ENCODE assay signal across 9 cellular contexts in the genomic region with DNA sequence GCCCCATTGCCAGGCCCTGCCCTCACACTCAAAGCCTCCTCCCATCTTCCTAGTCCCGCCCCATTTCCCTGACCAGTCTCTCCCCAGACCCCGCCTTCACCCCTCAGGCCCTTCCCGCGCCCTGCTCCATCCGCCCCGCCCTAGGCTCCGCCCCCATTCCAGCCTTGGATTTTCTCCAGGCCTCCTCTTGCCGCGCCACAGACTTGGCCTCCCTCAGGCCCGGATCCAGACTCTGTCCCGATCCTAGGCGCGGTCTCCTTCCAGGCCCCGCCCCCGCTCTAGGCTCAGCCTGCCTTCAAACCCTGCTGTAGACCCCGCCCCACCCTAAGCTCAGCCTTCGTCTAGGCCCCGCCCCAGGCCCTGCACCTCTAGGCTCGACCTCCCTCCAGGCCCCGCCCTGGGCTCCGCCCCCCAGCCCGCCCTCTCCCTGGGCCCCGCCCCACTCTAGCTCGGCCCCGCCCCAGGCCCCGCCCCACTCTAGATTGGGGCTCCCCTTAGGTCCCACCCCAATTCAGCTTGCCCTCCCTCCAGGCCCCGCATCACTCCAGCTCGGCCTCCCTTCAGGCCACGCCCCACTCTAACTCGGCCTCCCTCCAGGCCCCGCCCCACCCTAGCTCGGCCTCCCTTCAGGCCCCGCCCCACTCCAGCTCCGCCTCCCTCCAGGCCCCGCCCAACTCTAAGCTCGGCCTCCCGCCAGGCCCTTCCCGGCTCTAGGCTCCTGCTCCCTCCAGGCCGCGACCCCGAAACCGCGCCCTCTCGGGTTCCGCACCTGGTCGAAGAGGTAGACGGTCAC. TPM values are rescaled to one million over a fixed set of nuclear protein-coding genes. Genes with fewer than 3 reads are reported as not detected.
A peak's percentile ranks its signal among the peaks of the same experiment; 100 is the strongest.
DNase-seq lines count a peak whose midpoint lies in the region; ATAC-seq and TF ChIP-seq lines count a peak whose summit lies in the region.
"Had no signal": no experiment of that assay in that cellular context is flagged by ENCODE, and none has a peak within 500 bp of the region (broad histone marks: within the 10 kb centered on the region; RNA-seq: fewer than 3 reads in every experiment).

No MANE protein-coding gene starts in this region.

- H3K9me3 ChIP-seq in SJCRH30 (replicated peaks) = no peaks in the 10 kb centered on the region
- H3K9me3 ChIP-seq in suprapubic skin = no peaks in the 10 kb centered on the region

- peak in 1 of 2 donors; percentile 32 for TF ChIP-seq POLR2A in suprapubic skin (IDR thresholded peaks at IDR 0.05)

- no peak for TF ChIP-seq EP300 in suprapubic skin (IDR thresholded peaks at IDR 0.05)

- DNase-seq in DMS153 treated with DMSO at 0.1 percent for 48 hours (lab: John Stamatoyannopoulos, UW; ENCODE audit: unreplicated experiment) (peak; percentile 99), KBM-7 (peak; percentile 96), SJCRH30 (peak; percentile 54 to 63), germinal center (ENCODE audit: low spot score) (peak; percentile 94), occipital lobe (lab: John Stamatoyannopoulos, UW) (peak; percentile 85), suprapubic skin (ENCODE audit: low spot score in 2 of 2) (peak; percentile 98 to 99)
- DNase-seq in activated naive CD4-positive, alpha-beta T cell treated with Interleukin-2 at 50 U/mL for 16 hours = peak; percentile 77

- in situ Hi-C loops in KBM-7 (cut with MboI; ENCODE audit: low pct_unique_long_range_greater_than_20kb, low sequenced_read_pairs) = no loop called here

- H3K27me3 ChIP-seq in SJCRH30 (peaks cover 17% of the 10 kb centered on the region), suprapubic skin (peaks cover 8% of the 10 kb centered on the region)

- peak; percentile 50 for ATAC-seq in GM21619 (IDR thresholded peaks at IDR 0.05; ENCODE audit: unreplicated experiment)

- H3K36me3 ChIP-seq in SJCRH30 (no peaks in the 10 kb centered on the region), suprapubic skin (no peaks in the 10 kb centered on the region)

- TF ChIP-seq CTCF in suprapubic skin (IDR thresholded peaks at IDR 0.05) = no peak

- 2% methylated on average over 31 of the region's 47 CpGs for WGBS in suprapubic skin

- H3K4me1 ChIP-seq in SJCRH30 (peaks cover 4% of the 10 kb centered on the region; the same call in 1 of the 2 replicates), suprapubic skin (peaks cover 65% of the 10 kb centered on the region)

- H3K4me3 ChIP-seq in SJCRH30 (no peak overlapping the region), suprapubic skin (peak overlapping the region; percentile 51)

- H3K27ac ChIP-seq in SJCRH30 (no peak overlapping the region), suprapubic skin (peak overlapping the region; percentile 73)

RNA-seq across cellular contexts. Expression of a gene that starts 18.5 kb away (rescaled TPM):
- not detected in 2 replicates for total RNA-seq in SJCRH30 (2014; rRNA removed; shearing (Covaris generic))
- total RNA-seq in occipital lobe (9.5 TPM), suprapubic skin (1 to 10 TPM; 1.3 to 3.5 (median 1.6) TPM)
- total RNA-seq: subcutaneous adipose tissue had no signal

RNA-seq across cellular contexts. Expression of a gene that starts 24.0 kb away (rescaled TPM):
- 25.0 and 29.0 TPM in 2 replicates for total RNA-seq in SJCRH30 (2014; rRNA removed; shearing (Covaris generic))
- total RNA-seq in occipital lobe (71.0 TPM), suprapubic skin (10 to 100 TPM; 54.9 to 86.5 (median 63.2) TPM)

RNA-seq across cellular contexts. Expression of a gene that starts 37.7 kb away (rescaled TPM):
- 0.41 and 0.57 TPM in 2 replicates for total RNA-seq in SJCRH30 (2014; rRNA removed; shearing (Covaris generic))
- 0.47 TPM for total RNA-seq in occipital lobe
- 1 to 10 TPM; 4.2 to 4.7 (median 4.6) TPM for total RNA-seq in suprapubic skin

RNA-seq across cellular contexts. Expression of a gene that starts 47.3 kb away (rescaled TPM):
- total RNA-seq in SJCRH30 (2014; rRNA removed; shearing (Covaris generic)) = 40.4 and 44.6 TPM in 2 replicates
- 9.7 TPM for total RNA-seq in occipital lobe
- 10 to 100 TPM; 24.5 to 53.4 (median 40.1) TPM for total RNA-seq in suprapubic skin

RNA-seq across cellular contexts. Expression of a gene that starts 58.9 kb away (rescaled TPM):
- total RNA-seq in SJCRH30 (2014; rRNA removed; shearing (Covaris generic)) = 0.26 TPM in 1 of 2 replicates, not detected in the other
- total RNA-seq in occipital lobe (not detected), suprapubic skin (100 to 1,000 TPM in 2 of 4 donors, 10 to 100 TPM in 2; 26.0 to 162 (median 122) TPM)
- total RNA-seq: subcutaneous adipose tissue had no signal
